Comparison of ENCODE assay signal across 8 cellular contexts in the genomic region with DNA sequence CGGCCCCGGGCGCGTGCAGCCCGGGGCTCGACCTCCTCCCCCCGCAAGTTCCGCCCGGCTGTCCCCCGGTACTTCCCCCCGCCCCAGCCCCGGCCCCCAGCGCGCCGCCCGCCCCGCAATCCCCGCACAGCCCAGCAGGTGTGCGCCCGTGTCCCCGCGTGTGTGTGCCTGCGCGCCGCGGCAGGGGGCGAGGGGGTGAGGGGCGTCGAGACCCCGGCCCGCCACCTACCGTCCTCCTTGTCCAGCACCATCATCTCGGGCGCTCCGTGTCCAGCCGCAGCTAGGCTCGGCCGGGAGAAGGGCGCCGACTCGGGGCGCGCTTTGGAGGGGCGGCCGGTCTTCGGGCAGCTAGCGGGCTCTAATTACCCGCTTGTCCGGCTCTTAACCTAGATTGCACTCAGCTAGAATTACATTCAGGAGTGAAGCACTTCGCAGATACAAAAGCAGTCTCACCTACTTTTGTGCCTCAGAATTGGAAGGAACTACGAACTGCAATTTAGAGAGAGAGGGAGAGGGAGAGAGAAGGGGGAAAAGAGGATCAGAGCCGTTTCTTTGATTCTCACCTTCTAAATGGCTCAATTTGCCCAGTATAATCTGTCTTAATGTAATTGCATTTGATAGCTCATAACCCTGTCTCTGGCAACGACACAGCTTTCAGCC. TPM values are rescaled to one million over a fixed set of nuclear protein-coding genes. Genes with fewer than 3 reads are reported as not detected.
DNase-seq lines count a peak whose midpoint lies in the region; ATAC-seq and TF ChIP-seq lines count a peak whose summit lies in the region.

No MANE protein-coding gene starts in this region.

- H3K27ac ChIP-seq in duodenal mucosa (ENCODE audit: low read depth, low read length): no peak overlapping the region

- H3K9me3 Mint-ChIP-seq in natural killer cell: no peaks in the 10 kb centered on the region

- H3K36me3 Mint-ChIP-seq in natural killer cell: no peaks in the 10 kb centered on the region

- H3K27me3 ChIP-seq in duodenal mucosa (ENCODE audit: control insufficient read depth in 1 of 2, insufficient read depth in 2 of 2, low read length in 2 of 2): peaks cover 59% of the 10 kb centered on the region in 2 donors

- H3K27me3 Mint-ChIP-seq in natural killer cell (ENCODE audit: low read depth in 2 of 2): peaks cover 43 to 54% of the 10 kb centered on the region in 2 donors

- TF ChIP-seq CTCF in natural killer cell (IDR thresholded peaks at IDR 0.05): no peak

- H3K4me1 Mint-ChIP-seq in natural killer cell: peaks cover 10% of the 10 kb centered on the region in 2 donors

- peak overlapping the region; percentile 34 to 41 for H3K4me3 ChIP-seq in duodenal mucosa (ENCODE audit: low read depth in 1 of 2, low read length in 2 of 2)

- H3K27ac Mint-ChIP-seq in natural killer cell: no peak overlapping the region

- intact Hi-C loops in natural killer cell (cut with micrococcal nuclease): no loop called here

- no peaks in the 10 kb centered on the region for H3K36me3 ChIP-seq in duodenal mucosa (ENCODE audit: control insufficient read depth in 1 of 2, insufficient read depth in 2 of 2, low read length in 2 of 2)

- ATAC-seq in natural killer cell: peak in 1 of 3 donors; percentile 9
- no peak for ATAC-seq in HG03045 (IDR thresholded peaks at IDR 0.05; ENCODE audit: unreplicated experiment)
- ATAC-seq in GM21576 (IDR thresholded peaks at IDR 0.05; ENCODE audit: unreplicated experiment): no peak

- peak; percentile 16 for DNase-seq in NCI-H146 (lab: John Stamatoyannopoulos, UW)
- DNase-seq in NCI-H146 treated with DMSO at 0.1 percent for 48 hours (lab: John Stamatoyannopoulos, UW; ENCODE audit: unreplicated experiment): no peak
- peak; percentile 28 for DNase-seq in NCI-H345 (lab: John Stamatoyannopoulos, UW)
- DNase-seq in natural killer cell: no peak
- DNase-seq in AML-193 (lab: John Stamatoyannopoulos, UW): no peak

- peak overlapping the region; percentile 74 for H3K4me3 Mint-ChIP-seq in natural killer cell

- no peak overlapping the region for H3K9ac ChIP-seq in duodenal mucosa (ENCODE audit: low read depth in 1 of 2, low read length in 2 of 2)

- peaks cover 6 to 9% of the 10 kb centered on the region in 2 donors for H3K4me1 ChIP-seq in duodenal mucosa (ENCODE audit: control insufficient read depth in 1 of 2, insufficient read depth in 2 of 2, low read length in 2 of 2)

- H3K9me3 ChIP-seq in duodenal mucosa (ENCODE audit: control insufficient read depth in 1 of 2, low read length in 2 of 2): no peaks in the 10 kb centered on the region

RNA-seq across cellular contexts. Expression of a gene that starts 0.4 kb away (rescaled TPM):
- total RNA-seq in natural killer cell: not detected

Comparison
In these comparisons a context has a peak if more than half of its experiments do, and no peak if none do; other contexts are left out.
1. DNase-seq: peak in NCI-H146 (single experiment) and NCI-H345 (single experiment); none in NCI-H146 treated with DMSO at 0.1 percent for 48 hours (single experiment), natural killer cell (single experiment) and AML-193 (0 of 2).